7 cellular contexts compared by ENCODE assay signal in genomic region chr17:74760404-74761105, GRCh38. TPM values are rescaled to one million over a fixed set of nuclear protein-coding genes. Genes with fewer than 3 reads are reported as not detected.
DNase-seq lines count a peak whose midpoint lies in the region; ATAC-seq, FAIRE-seq and TF ChIP-seq lines count a peak whose summit lies in the region.
"Had no signal": no experiment of that assay in that cellular context is flagged by ENCODE, and none has a peak within 500 bp of the region (broad histone marks: within the 10 kb centered on the region; RNA-seq: fewer than 3 reads in every experiment).

No MANE protein-coding gene starts in this region.

- no peak for ATAC-seq in central memory CD8-positive, alpha-beta T cell (replicated peaks; ENCODE audit: extremely low read depth, poor library complexity, severe bottlenecking)
- ATAC-seq in pancreas (peak; percentile 4 to 41 (median 13)), GM21447 (IDR thresholded peaks at IDR 0.05; ENCODE audit: unreplicated experiment) (no peak)

- H3K9ac ChIP-seq in MM.1S (ENCODE audit: low read length) = peak overlapping the region; percentile 16; the same call in 1 of the 2 replicates

- H3K4me1 ChIP-seq in MM.1S (ENCODE audit: low read length) = peaks cover 52% of the 10 kb centered on the region
- H3K4me1 ChIP-seq in pancreas = peaks cover 41 to 65% (median 49%) of the 10 kb centered on the region in 3 donors
- peaks cover 45 to 58% (median 55%) of the 10 kb centered on the region in 4 donors for H3K4me1 ChIP-seq in esophagus muscularis mucosa

- H3K36me3 ChIP-seq in MM.1S (replicated peaks; ENCODE audit: insufficient read depth, low read length) (no peaks in the 10 kb centered on the region), pancreas (peaks cover 0 to 11% (median 0%) of the 10 kb centered on the region in 3 donors), esophagus muscularis mucosa (peaks cover 0 to 8% (median under 1%) of the 10 kb centered on the region in 4 donors)

- no peaks in the 10 kb centered on the region for H3K27me3 Mint-ChIP-seq in central memory CD8-positive, alpha-beta T cell

- H4K20me1 ChIP-seq in MM.1S (ENCODE audit: insufficient read depth, low read length) = peaks cover 42% of the 10 kb centered on the region

- H3K79me2 ChIP-seq in MM.1S (ENCODE audit: low read length) = peaks cover 100% of the 10 kb centered on the region

- no peak overlapping the region for H2AFZ ChIP-seq in MM.1S (ENCODE audit: low read length)

- TF ChIP-seq CTCF in MM.1S (IDR thresholded peaks at IDR 0.05; ENCODE audit: low read length) (no peak), pancreas (IDR thresholded peaks at IDR 0.05) (no peak), esophagus muscularis mucosa (IDR thresholded peaks at IDR 0.05) (no peak)

- peaks cover 33% of the 10 kb centered on the region for H3F3A ChIP-seq in MM.1S (ENCODE audit: insufficient read depth, low read length)

- H3K27ac Mint-ChIP-seq in central memory CD8-positive, alpha-beta T cell (ENCODE audit: low read depth) = peak overlapping the region; percentile 90

- no peaks in the 10 kb centered on the region for H3K9me3 ChIP-seq in MM.1S (replicated peaks; ENCODE audit: insufficient read depth, low read length)
- no peaks in the 10 kb centered on the region for H3K9me3 ChIP-seq in pancreas
- H3K9me3 ChIP-seq in esophagus muscularis mucosa = no peaks in the 10 kb centered on the region

- TF ChIP-seq EP300 in esophagus muscularis mucosa (IDR thresholded peaks at IDR 0.05) = no peak

- FAIRE-seq in pancreas (lab: Jason Lieb, UNC) = no peak

- intact Hi-C loops in pancreas (cut with DNase I) = no loop called here
- intact Hi-C loops in esophagus muscularis mucosa (cut with DNase I) = no loop called here

- H3K9me3 Mint-ChIP-seq in central memory CD8-positive, alpha-beta T cell = no peaks in the 10 kb centered on the region

- H3K36me3 Mint-ChIP-seq in central memory CD8-positive, alpha-beta T cell (ENCODE audit: insufficient read depth) = peaks cover 40% of the 10 kb centered on the region

- H3K27me3 ChIP-seq in MM.1S (replicated peaks; ENCODE audit: insufficient read depth, low read length) = no peaks in the 10 kb centered on the region
- H3K27me3 ChIP-seq in pancreas = no peaks in the 10 kb centered on the region
- H3K27me3 ChIP-seq in esophagus muscularis mucosa = peaks cover 0 to 17% (median 0%) of the 10 kb centered on the region in 4 donors

- 46 to 63% methylated on average over 7 of the region's 7 CpGs for WGBS in pancreas, 2 donors
- WGBS in esophagus muscularis mucosa = 83% methylated on average over 6 of the region's 7 CpGs

- peaks cover 52% of the 10 kb centered on the region for H3K4me1 Mint-ChIP-seq in central memory CD8-positive, alpha-beta T cell

- no peaks in the 10 kb centered on the region for H3K9me2 ChIP-seq in MM.1S (replicated peaks; ENCODE audit: insufficient read depth, low read length)

- H3K4me3 Mint-ChIP-seq in central memory CD8-positive, alpha-beta T cell = peak overlapping the region; percentile 100

- 0 out of 2 replicates have a peak overlapping the region, but pooled peaks have one; percentile 37 for H3K4me3 ChIP-seq in MM.1S (ENCODE audit: low read length)
- H3K4me3 ChIP-seq in pancreas = no peak overlapping the region
- H3K4me3 ChIP-seq in esophagus muscularis mucosa = no peak overlapping the region

- no peak for TF ChIP-seq POLR2A in esophagus muscularis mucosa (IDR thresholded peaks at IDR 0.05; ENCODE audit: low read depth)

- H3K27ac ChIP-seq in MM.1S (ENCODE audit: low read length) = peak overlapping the region; percentile 87; the same call in 1 of the 2 replicates
- peak overlapping the region; percentile 40 to 82 (median 66) for H3K27ac ChIP-seq in pancreas
- peak overlapping the region in 2 of 4 donors; percentile 18 to 42 for H3K27ac ChIP-seq in esophagus muscularis mucosa (replicated peaks in 1 of 4)

- H3K4me2 ChIP-seq in MM.1S (ENCODE audit: low read depth, low read length) = peak overlapping the region; percentile 94; the same call in 1 of the 2 replicates

- DNase-seq in MM.1S (no peak), pancreas (peak in 1 of 6 donors; percentile 64), esophagus muscularis mucosa (ENCODE audit: extremely low spot score) (no peak), NK-92 (lab: John Stamatoyannopoulos, UW; ENCODE audit: unreplicated experiment) (no peak)
- DNase-seq in central memory CD8-positive, alpha-beta T cell (ENCODE audit: low spot score in 2 of 2) = no peak
- DNase-seq: left cardiac atrium had no signal

RNA-seq across cellular contexts. Expression of gene NHERF1, which starts 12.1 kb away (rescaled TPM):
- total RNA-seq in pancreas (10 to 100 TPM; 40.1 to 78.5 (median 55.9) TPM), esophagus muscularis mucosa (10 to 100 TPM in 2 of 4 donors, 1 to 10 TPM in 2; 8.9 to 12.1 (median 11.0) TPM)
- 10 to 100 TPM; 48.9 to 91.9 TPM for polyA plus RNA-seq in pancreas

RNA-seq across cellular contexts. Expression of gene NAT9, which starts 15.6 kb away (rescaled TPM):
- 10 to 100 TPM; 14.4 to 27.6 (median 22.4) TPM for total RNA-seq in pancreas
- polyA plus RNA-seq in pancreas = 10 to 100 TPM; 38.3 to 38.5 TPM
- total RNA-seq in esophagus muscularis mucosa = 10 to 100 TPM; 10.4 to 22.4 (median 17.7) TPM

RNA-seq across cellular contexts. Expression of gene RAB37, which starts 23.5 kb away (rescaled TPM):
- total RNA-seq in pancreas (1 to 10 TPM in 3 of 6 donors, under 1 TPM in 3; 0.79 to 1.8 (median 1.2) TPM), esophagus muscularis mucosa (1 to 10 TPM; 1.4 to 3.3 (median 2.5) TPM)
- 1 to 10 TPM; 1.3 to 3.1 TPM for polyA plus RNA-seq in pancreas

RNA-seq across cellular contexts. Expression of gene CD300LF, which starts 47.8 kb away (rescaled TPM):
- total RNA-seq in pancreas (1 to 10 TPM in 1 of 6 donors, under 1 TPM in 5; 0.19 to 4.7 (median 0.26) TPM), esophagus muscularis mucosa (under 1 TPM in 3 of 4 donors, not detected in 1; 0.26 to 0.99 (median 0.42) TPM)
- under 1 TPM; 0.28 to 0.42 TPM for polyA plus RNA-seq in pancreas

Comparison
In these comparisons a context has a peak if more than half of its experiments do, and no peak if none do; other contexts are left out.
1. ATAC-seq: peak in pancreas (4 of 4); none in central memory CD8-positive, alpha-beta T cell (single experiment) and GM21447 (single experiment).